ENCODE assay signal across 23 cellular contexts in genomic region chr10:85492684-85493083, GRCh38.
DNase-seq lines count a peak whose midpoint lies in the region; FAIRE-seq and TF ChIP-seq lines count a peak whose summit lies in the region.
"Had no signal": no experiment of that assay in that cellular context is flagged by ENCODE, and none has a peak within 500 bp of the region (broad histone marks: within the 10 kb centered on the region; RNA-seq: fewer than 3 reads in every experiment).

No MANE protein-coding gene starts in this region.

- H3K36me3 ChIP-seq in H1 (ENCODE audit: control insufficient read depth in 2 of 4, insufficient read depth in 4 of 4, low read length in 3 of 4) = no peaks in the 10 kb centered on the region
- H3K36me3 ChIP-seq: HAP-1, MG63, Peyer's patch, transverse colon had no signal

- no peak overlapping the region for H3K56ac ChIP-seq in H1 (replicated peaks; ENCODE audit: insufficient read length, low read depth, low read length)

- peak overlapping the region in 1 of 2 experiments; percentile 3; a peak in 1 of 4 replicates for H3K4me2 ChIP-seq in H1 (ENCODE audit: insufficient read depth in 1 of 2, low read depth in 2 of 2, low read length in 2 of 2)
- H3K4me2 ChIP-seq: A549 had no signal

- H3K27ac ChIP-seq in H1 (ENCODE audit: low read depth, low read length) = no peak overlapping the region
- H3K27ac ChIP-seq: A549, epithelial cell of prostate, Peyer's patch, transverse colon had no signal

- no peak overlapping the region for H2BK5ac ChIP-seq in H1 (ENCODE audit: low read depth, low read length)

- no peak overlapping the region for H3K23ac ChIP-seq in H1 (ENCODE audit: insufficient read length)

- H4K20me1 ChIP-seq in H1 (replicated peaks in 1 of 2; ENCODE audit: control insufficient read depth in 1 of 2, insufficient read depth in 2 of 2, low read length in 2 of 2) = peaks cover 2 to 3% of the 10 kb centered on the region in 2 experiments

- H3K4ac ChIP-seq in H1 (replicated peaks; ENCODE audit: insufficient read length, low read depth, low read length) = no peak overlapping the region

- H2BK15ac ChIP-seq in H1 (ENCODE audit: low read length) = no peak overlapping the region

- POLR2A ChIA-PET in H1 (lab: Charles Lee; ENCODE audit: partially characterized antibody) = no interaction called here
- POLR2A ChIA-PET in GM10248 (lab: Yijun Ruan, JAX) = no interaction called here

- peaks cover 13 to 23% (median 17%) of the 10 kb centered on the region in 4 experiments; a peak in 6 of 7 replicates for H3K27me3 ChIP-seq in H1 (replicated peaks in 1 of 4; ENCODE audit: control insufficient read depth in 3 of 4, extremely low read depth in 1 of 4, insufficient read depth in 3 of 4, low read length in 3 of 4)
- H3K27me3 ChIP-seq: MG63, Peyer's patch, transverse colon had no signal

- no peak overlapping the region for H2BK20ac ChIP-seq in H1 (ENCODE audit: low read length)

- TF ChIP-seq CTCF in NB4 (IDR thresholded peaks at IDR 0.05; ENCODE audit: low read depth, low read length) = no peak
- TF ChIP-seq CTCF in H1 (IDR thresholded peaks at IDR 0.05; ENCODE audit: control extremely low read depth in 1 of 3, insufficient read depth in 1 of 3, low read depth in 1 of 3, low read length in 3 of 3) = no peak
- no peak for TF ChIP-seq CTCF in foreskin fibroblast (IDR thresholded peaks at IDR 0.05; ENCODE audit: low read depth, low read length)
- TF ChIP-seq CTCF in GM10248 (IDR thresholded peaks at IDR 0.05; ENCODE audit: control extremely low read depth, extremely low read depth, low read depth, missing control alignments) = no peak

- TF ChIP-seq POLR2A in NB4 (IDR thresholded peaks at IDR 0.05; ENCODE audit: extremely low read depth, insufficient read length) = no peak
- TF ChIP-seq POLR2A in H1 (IDR thresholded peaks at IDR 0.05; ENCODE audit: control extremely low read depth in 1 of 2, low read depth in 2 of 2, low read length in 2 of 2) = no peak

- H3K14ac ChIP-seq in H1 (ENCODE audit: insufficient read length) = no peak overlapping the region

- TF ChIP-seq RAD21 in H1 (IDR thresholded peaks at IDR 0.05 in 1 of 2, conservative IDR thresholded peaks at IDR 0.05 in 1 of 2; ENCODE audit: low read depth in 2 of 2, low read length in 2 of 2) = no peak

- no peaks in the 10 kb centered on the region for H3K23me2 ChIP-seq in H1 (ENCODE audit: low read depth, low read length)

- no peak overlapping the region for H2AK5ac ChIP-seq in H1 (ENCODE audit: low read depth, low read length)

- CTCF ChIA-PET in H1 (lab: Charles Lee; ENCODE audit: partially characterized antibody) = interaction anchor here (0.9 to 1.4 kb wide), 2 partner anchors 22 to 38 kb away, joined by 3 read pairs; no protein-coding TSS in a partner anchor
- CTCF ChIA-PET in GM10248 (lab: Yijun Ruan, JAX) = interaction anchor here (1.0 to 1.1 kb wide), 2 partner anchors 12 to 21 kb away, joined by 3 read pairs; no protein-coding TSS in a partner anchor

- TF ChIP-seq EP300 in H1 (IDR thresholded peaks at IDR 0.05; ENCODE audit: borderline replicate concordance in 1 of 2, low read depth in 2 of 2, low read length in 2 of 2) = peak in 1 of 2 experiments; percentile 60; a peak in 1 of 3 replicates

- no peak overlapping the region for H3K18ac ChIP-seq in H1 (ENCODE audit: extremely low read depth, low read length)

- H3K79me1 ChIP-seq in H1 (ENCODE audit: low read depth, low read length) = no peaks in the 10 kb centered on the region

- H3K4me1 ChIP-seq in H1 (replicated peaks in 1 of 4; ENCODE audit: control insufficient read depth in 3 of 4, insufficient read depth in 4 of 4, low read length in 3 of 4) = peaks cover 0 to 6% (median 2%) of the 10 kb centered on the region in 4 experiments; a peak in 2 of 7 replicates
- H3K4me1 ChIP-seq: A549, HAP-1, Peyer's patch, transverse colon had no signal

- WGBS in H1 (ENCODE audit: extremely low coverage in 1 of 2, insufficient coverage in 1 of 2, insufficient read length in 1 of 2, insufficient replicate concordance in 2 of 2, low coverage in 1 of 2, low lambda C conversion rate in 2 of 2, missing lambda C conversion rate in 1 of 2), 2 experiments = 6% methylated on average over 3 of the region's 3 CpGs; no CpG with 5 or more reads in 1 of the 2 experiments

- no peak overlapping the region for H2BK12ac ChIP-seq in H1 (ENCODE audit: low read depth, low read length)

- FAIRE-seq in H1 (lab: Jason Lieb, UNC) = peak; percentile 95
- FAIRE-seq: A549, HTR-8/SVneo, small intestine had no signal

- no peaks in the 10 kb centered on the region for H3K9me3 ChIP-seq in H1 (ENCODE audit: insufficient read depth in 2 of 2, low read depth in 1 of 2, low read length in 1 of 2)
- H3K9me3 ChIP-seq: A549, HAP-1, MG63, Peyer's patch, transverse colon had no signal

- H4K91ac ChIP-seq in H1 (replicated peaks; ENCODE audit: insufficient read length, low read length) = no peak overlapping the region

- no peak overlapping the region for H3K9ac ChIP-seq in H1 (replicated peaks in 1 of 4; ENCODE audit: extremely low read depth in 1 of 4, low read depth in 3 of 4, low read length in 3 of 4)

- no peak overlapping the region for H2AFZ ChIP-seq in H1 (ENCODE audit: low read length)

- no peak overlapping the region for H3K4me3 ChIP-seq in NB4 (ENCODE audit: low read depth, low read length)
- no peak overlapping the region for H3K4me3 ChIP-seq in H1 (ENCODE audit: extremely low read depth in 1 of 4, insufficient read depth in 2 of 4, low read depth in 3 of 4, low read length in 4 of 4)
- no peak overlapping the region for H3K4me3 ChIP-seq in foreskin fibroblast (ENCODE audit: low read depth in 1 of 2, low read length in 2 of 2)
- H3K4me3 ChIP-seq: A549, HAP-1, MG63, Peyer's patch, transverse colon had no signal

- no peak overlapping the region for H4K8ac ChIP-seq in H1 (ENCODE audit: extremely low read depth, insufficient read depth, low read length)

- no peak overlapping the region for H2BK120ac ChIP-seq in H1 (replicated peaks; ENCODE audit: low read depth, low read length)

- H4K5ac ChIP-seq in H1 (ENCODE audit: insufficient read length, low read depth, low read length) = no peak overlapping the region

- no peaks in the 10 kb centered on the region for H3K79me2 ChIP-seq in H1 (ENCODE audit: control insufficient read depth in 1 of 2, insufficient read depth in 2 of 2, low read length in 2 of 2)

- peak; percentile 27 for DNase-seq in Ammon's horn (ENCODE audit: low spot score)
- peak; percentile 4 for DNase-seq in NB4 (ENCODE audit: low read depth)
- DNase-seq in H1 (ENCODE audit: low read depth in 1 of 2, low spot score in 2 of 2) = peak; percentile 54 to 59
- DNase-seq in medulla oblongata (ENCODE audit: extremely low spot score) = peak; percentile 63
- no peak for DNase-seq in foreskin fibroblast
- no peak for DNase-seq in NCI-H2196 treated with DMSO at 0.1 percent for 48 hours (lab: John Stamatoyannopoulos, UW; ENCODE audit: unreplicated experiment)
- no peak for DNase-seq in NCI-H1930 (lab: John Stamatoyannopoulos, UW)
- DNase-seq in GM10248 (ENCODE audit: extremely low spot score) = no peak
- DNase-seq: activated CD4-positive, alpha-beta T cell treated with anti-CD3 and anti-CD28 coated beads, Interleukin-2, amount 50 U/mL, for 1 hour; activated T-cell treated with anti-CD3 and anti-CD28 coated beads, Interleukin-2, amount 50 U/mL, for 4 hours; CD8-positive, alpha-beta T cell; KBM-7; MG63; NCI-H1436; NCI-H510A treated with DMSO at 0.1 percent for 48 hours; Peyer's patch; SIG-M5; small intestine; transverse colon had no signal

TF ChIP-seq in H1, 55 proteins besides CTCF, POLR2A, EP300 and RAD21 (continues in another document):
- TF ChIP-seq EGR1 (IDR thresholded peaks at IDR 0.05; ENCODE audit: borderline replicate concordance, low read depth, low read length) = peak; percentile 23; the same call in 1 of the 2 replicates
- TF ChIP-seq HDAC2 (IDR thresholded peaks at IDR 0.05; ENCODE audit: borderline replicate concordance in 1 of 2, low read depth in 2 of 2, low read length in 2 of 2) = peak; percentile 38 to 55; a peak in 2 of 4 replicates
- peak; percentile 42 for TF ChIP-seq HDAC6 (IDR thresholded peaks at IDR 0.05; ENCODE audit: low read depth, low read length)
- TF ChIP-seq CEBPB (IDR thresholded peaks at IDR 0.05; ENCODE audit: low read depth, low read length) = peak; percentile 93
- peak; percentile 92 for TF ChIP-seq TEAD4 (IDR thresholded peaks at IDR 0.05; ENCODE audit: low read depth, low read length)
- no peak for TF ChIP-seq CBX8 (IDR thresholded peaks at IDR 0.05; ENCODE audit: borderline replicate concordance, low read depth, low read length)
- peak; percentile 40; the same call in 1 of the 2 replicates for TF ChIP-seq SP1 (IDR thresholded peaks at IDR 0.05; ENCODE audit: low read depth, low read length)
- peak; percentile 97 for TF ChIP-seq POLR2AphosphoS5 (IDR thresholded peaks at IDR 0.05; ENCODE audit: low read depth, low read length)
- no peak for TF ChIP-seq GABPA (IDR thresholded peaks at IDR 0.05; ENCODE audit: borderline replicate concordance, insufficient read depth, low read length)
- TF ChIP-seq, protein P1, sequence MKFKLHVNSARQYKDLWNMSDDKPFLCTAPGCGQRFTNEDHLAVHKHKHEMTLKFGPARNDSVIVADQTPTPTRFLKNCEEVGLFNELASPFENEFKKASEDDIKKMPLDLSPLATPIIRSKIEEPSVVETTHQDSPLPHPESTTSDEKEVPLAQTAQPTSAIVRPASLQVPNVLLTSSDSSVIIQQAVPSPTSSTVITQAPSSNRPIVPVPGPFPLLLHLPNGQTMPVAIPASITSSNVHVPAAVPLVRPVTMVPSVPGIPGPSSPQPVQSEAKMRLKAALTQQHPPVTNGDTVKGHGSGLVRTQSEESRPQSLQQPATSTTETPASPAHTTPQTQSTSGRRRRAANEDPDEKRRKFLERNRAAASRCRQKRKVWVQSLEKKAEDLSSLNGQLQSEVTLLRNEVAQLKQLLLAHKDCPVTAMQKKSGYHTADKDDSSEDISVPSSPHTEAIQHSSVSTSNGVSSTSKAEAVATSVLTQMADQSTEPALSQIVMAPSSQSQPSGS (IDR thresholded peaks at IDR 0.05; ENCODE audit: low read length) = no peak
- peak; percentile 43 for TF ChIP-seq ASH2L (IDR thresholded peaks at IDR 0.05; ENCODE audit: low read length)
- peak; percentile 48; the same call in 1 of the 2 replicates for TF ChIP-seq CREB1 (IDR thresholded peaks at IDR 0.05)
- no peak for TF ChIP-seq KDM4A (IDR thresholded peaks at IDR 0.05; ENCODE audit: low read depth, low read length, severe bottlenecking)
- TF ChIP-seq, protein P2, sequence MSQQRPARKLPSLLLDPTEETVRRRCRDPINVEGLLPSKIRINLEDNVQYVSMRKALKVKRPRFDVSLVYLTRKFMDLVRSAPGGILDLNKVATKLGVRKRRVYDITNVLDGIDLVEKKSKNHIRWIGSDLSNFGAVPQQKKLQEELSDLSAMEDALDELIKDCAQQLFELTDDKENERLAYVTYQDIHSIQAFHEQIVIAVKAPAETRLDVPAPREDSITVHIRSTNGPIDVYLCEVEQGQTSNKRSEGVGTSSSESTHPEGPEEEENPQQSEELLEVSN (IDR thresholded peaks at IDR 0.05) = no peak

Comparison
In these comparisons a context has a peak if more than half of its experiments do, and no peak if none do; other contexts are left out.
1. DNase-seq: peak in Ammon's horn (single experiment), NB4 (single experiment), H1 (2 of 2) and medulla oblongata (single experiment); none in foreskin fibroblast (0 of 2), NCI-H2196 treated with DMSO at 0.1 percent for 48 hours (single experiment), NCI-H1930 (0 of 2) and GM10248 (single experiment).